In genomic region chr12:50365709-50366406, GRCh38 we compare ENCODE assay signal across 40 cellular contexts. TPM values are rescaled to one million over a fixed set of nuclear protein-coding genes. Genes with fewer than 3 reads are reported as not detected.
"Had no signal": no experiment of that assay in that cellular context is flagged by ENCODE, and none has a peak within 500 bp of the region (broad histone marks: within the 10 kb centered on the region; RNA-seq: fewer than 3 reads in every experiment).

No MANE protein-coding gene starts in this region.

- ATAC-seq: activated CD4-positive, alpha-beta T cell treated with anti-CD3 and anti-CD28 coated beads for 36 hours; activated CD4-positive, CD25-positive, alpha-beta regulatory T cell treated with anti-CD3 and anti-CD28 coated beads, Interleukin-2, amount 50 U/mL, for 24 hours; activated CD8-positive, alpha-beta memory T cell treated with anti-CD3 and anti-CD28 coated beads, Interleukin-2, amount 10 ng/mL, durations not matched to agents 7 days and 5 days; activated CD8-positive, alpha-beta T cell treated with anti-CD3 and anti-CD28 coated beads, Interleukin-2, amount 10 ng/mL, durations not matched to agents 7 days and 5 days; activated naive CD8-positive, alpha-beta T cell treated with anti-CD3 and anti-CD28 coated beads, Interleukin-2, amount 50 U/mL, for 24 hours; WTC11 had no signal

- H3K36me3 Mint-ChIP-seq: activated CD8-positive, alpha-beta memory T cell treated with anti-CD3 and anti-CD28 coated beads, Interleukin-2, amount 10 ng/mL, durations not matched to agents 7 days and 5 days; activated naive CD4-positive, alpha-beta T cell treated with anti-CD3 and anti-CD28 coated beads, Interleukin-2, amount 10 ng/mL, durations not matched to agents 7 days and 5 days; activated naive CD4-positive, alpha-beta T cell treated with anti-CD3 and anti-CD28 coated beads, Interleukin-2, amount 50 U/mL, for 24 hours; activated naive CD8-positive, alpha-beta T cell; activated naive CD8-positive, alpha-beta T cell treated with anti-CD3 and anti-CD28 coated beads, Interleukin-2, amount 10 ng/mL, durations not matched to agents 7 days and 5 days; brain; WTC11 had no signal

- H3K27me3 ChIP-seq: ascending aorta, cardiac muscle cell had no signal

- H3K4me3 Mint-ChIP-seq: activated CD4-positive, alpha-beta memory T cell treated with anti-CD3 and anti-CD28 coated beads, Interleukin-2, amount 10 ng/mL, durations not matched to agents 7 days and 5 days; activated CD4-positive, alpha-beta T cell treated with anti-CD3 and anti-CD28 coated beads for 36 hours; activated CD4-positive, alpha-beta T cell treated with anti-CD3 and anti-CD28 coated beads, Interleukin-2, amount 10 ng/mL, durations not matched to agents 7 days and 5 days; activated CD8-positive, alpha-beta memory T cell treated with anti-CD3 and anti-CD28 coated beads, Interleukin-2, amount 10 ng/mL, durations not matched to agents 7 days and 5 days; activated CD8-positive, alpha-beta T cell treated with anti-CD3 and anti-CD28 coated beads, Interleukin-2, amount 10 ng/mL, durations not matched to agents 7 days and 5 days; activated naive CD4-positive, alpha-beta T cell treated with anti-CD3 and anti-CD28 coated beads, Interleukin-2, amount 10 ng/mL, durations not matched to agents 7 days and 5 days; activated naive CD4-positive, alpha-beta T cell treated with anti-CD3 and anti-CD28 coated beads, Interleukin-2, amount 50 U/mL, for 24 hours; activated naive CD8-positive, alpha-beta T cell; activated naive CD8-positive, alpha-beta T cell treated with anti-CD3 and anti-CD28 coated beads, Interleukin-2, amount 10 ng/mL, durations not matched to agents 7 days and 5 days; activated naive CD8-positive, alpha-beta T cell treated with anti-CD3 and anti-CD28 coated beads, Interleukin-2, amount 50 U/mL, for 24 hours; activated T-cell treated with anti-CD3 and anti-CD28 coated beads, Interleukin-2, amount 50 U/mL, for 24 hours; brain; central memory CD8-positive, alpha-beta T cell; T-helper 1 cell treated with Interleukin-12 subunit alpha and Interleukin-12 subunit beta and Interleukin-4 antibody, amounts not matched to agents 30 μg/mL and 1 μg/mL, for 36 hours; T-helper 2 cell treated with Interferon-gamma antibody and Interleukin-4, amounts not matched to agents 5 μg/mL and 100 μg/mL, for 36 hours; WTC11 had no signal

- H3K27ac ChIP-seq: ascending aorta, cardiac muscle cell, WERI-Rb-1 had no signal

- H3K27ac Mint-ChIP-seq: activated CD4-positive, alpha-beta memory T cell treated with anti-CD3 and anti-CD28 coated beads, Interleukin-2, amount 10 ng/mL, durations not matched to agents 7 days and 5 days; activated CD4-positive, alpha-beta T cell treated with anti-CD3 and anti-CD28 coated beads for 36 hours; activated CD4-positive, alpha-beta T cell treated with anti-CD3 and anti-CD28 coated beads, Interleukin-2, amount 10 ng/mL, durations not matched to agents 7 days and 5 days; activated CD8-positive, alpha-beta memory T cell treated with anti-CD3 and anti-CD28 coated beads, Interleukin-2, amount 10 ng/mL, durations not matched to agents 7 days and 5 days; activated CD8-positive, alpha-beta T cell treated with anti-CD3 and anti-CD28 coated beads, Interleukin-2, amount 10 ng/mL, durations not matched to agents 7 days and 5 days; activated naive CD4-positive, alpha-beta T cell treated with anti-CD3 and anti-CD28 coated beads, Interleukin-2, amount 10 ng/mL, durations not matched to agents 7 days and 5 days; activated naive CD4-positive, alpha-beta T cell treated with anti-CD3 and anti-CD28 coated beads, Interleukin-2, amount 50 U/mL, for 24 hours; activated naive CD8-positive, alpha-beta T cell; activated naive CD8-positive, alpha-beta T cell treated with anti-CD3 and anti-CD28 coated beads, Interleukin-2, amount 10 ng/mL, durations not matched to agents 7 days and 5 days; activated naive CD8-positive, alpha-beta T cell treated with anti-CD3 and anti-CD28 coated beads, Interleukin-2, amount 50 U/mL, for 24 hours; activated T-cell treated with anti-CD3 and anti-CD28 coated beads, Interleukin-2, amount 50 U/mL, for 24 hours; activated T-helper 2 cell treated with anti-CD3 and anti-CD28 coated beads, Interferon-gamma antibody, Interleukin-2, Interleukin-4, amounts not matched to agents 10 μg/mL and 5 μg/mL and 100 μg/mL, durations not matched to agents 14 hours and 24 hours and 36 hours; brain; T-helper 1 cell treated with Interleukin-12 subunit alpha and Interleukin-12 subunit beta and Interleukin-4 antibody, amounts not matched to agents 30 μg/mL and 1 μg/mL, for 36 hours; T-helper 2 cell treated with Interferon-gamma antibody and Interleukin-4, amounts not matched to agents 5 μg/mL and 100 μg/mL, for 36 hours; WTC11 had no signal

- H3K36me3 ChIP-seq: ascending aorta, cardiac muscle cell, WERI-Rb-1 had no signal

- H3K27me3 Mint-ChIP-seq: activated CD4-positive, alpha-beta memory T cell treated with anti-CD3 and anti-CD28 coated beads, Interleukin-2, amount 10 ng/mL, durations not matched to agents 7 days and 5 days; activated CD4-positive, alpha-beta T cell treated with anti-CD3 and anti-CD28 coated beads for 36 hours; activated CD4-positive, alpha-beta T cell treated with anti-CD3 and anti-CD28 coated beads, Interleukin-2, amount 10 ng/mL, durations not matched to agents 7 days and 5 days; activated naive CD4-positive, alpha-beta T cell treated with anti-CD3 and anti-CD28 coated beads, Interleukin-2, amount 10 ng/mL, durations not matched to agents 7 days and 5 days; activated naive CD8-positive, alpha-beta T cell; activated naive CD8-positive, alpha-beta T cell treated with anti-CD3 and anti-CD28 coated beads, Interleukin-2, amount 10 ng/mL, durations not matched to agents 7 days and 5 days; activated naive CD8-positive, alpha-beta T cell treated with anti-CD3 and anti-CD28 coated beads, Interleukin-2, amount 50 U/mL, for 24 hours; activated T-cell treated with anti-CD3 and anti-CD28 coated beads, Interleukin-2, amount 50 U/mL, for 24 hours; brain had no signal

- H3K9me3 Mint-ChIP-seq: activated CD4-positive, alpha-beta memory T cell treated with anti-CD3 and anti-CD28 coated beads, Interleukin-2, amount 10 ng/mL, durations not matched to agents 7 days and 5 days; activated CD4-positive, alpha-beta T cell treated with anti-CD3 and anti-CD28 coated beads, Interleukin-2, amount 10 ng/mL, durations not matched to agents 7 days and 5 days; activated naive CD4-positive, alpha-beta T cell treated with anti-CD3 and anti-CD28 coated beads, Interleukin-2, amount 10 ng/mL, durations not matched to agents 7 days and 5 days; activated naive CD4-positive, alpha-beta T cell treated with anti-CD3 and anti-CD28 coated beads, Interleukin-2, amount 50 U/mL, for 24 hours; activated naive CD8-positive, alpha-beta T cell treated with anti-CD3 and anti-CD28 coated beads, Interleukin-2, amount 10 ng/mL, durations not matched to agents 7 days and 5 days; activated naive CD8-positive, alpha-beta T cell treated with anti-CD3 and anti-CD28 coated beads, Interleukin-2, amount 50 U/mL, for 24 hours; activated T-cell treated with anti-CD3 and anti-CD28 coated beads, Interleukin-2, amount 50 U/mL, for 24 hours; activated T-helper 2 cell treated with anti-CD3 and anti-CD28 coated beads, Interferon-gamma antibody, Interleukin-2, Interleukin-4, amounts not matched to agents 10 μg/mL and 5 μg/mL and 100 μg/mL, durations not matched to agents 14 hours and 24 hours and 36 hours; brain; central memory CD8-positive, alpha-beta T cell; T-helper 1 cell treated with Interleukin-12 subunit alpha and Interleukin-12 subunit beta and Interleukin-4 antibody, amounts not matched to agents 30 μg/mL and 1 μg/mL, for 36 hours; T-helper 2 cell treated with Interferon-gamma antibody and Interleukin-4, amounts not matched to agents 5 μg/mL and 100 μg/mL, for 36 hours; WTC11 had no signal

- FAIRE-seq: bronchial epithelial cell had no signal

- H3K4me1 Mint-ChIP-seq: activated CD4-positive, alpha-beta memory T cell treated with anti-CD3 and anti-CD28 coated beads, Interleukin-2, amount 10 ng/mL, durations not matched to agents 7 days and 5 days; activated CD4-positive, alpha-beta T cell treated with anti-CD3 and anti-CD28 coated beads for 36 hours; activated CD4-positive, alpha-beta T cell treated with anti-CD3 and anti-CD28 coated beads, Interleukin-2, amount 10 ng/mL, durations not matched to agents 7 days and 5 days; activated CD8-positive, alpha-beta memory T cell treated with anti-CD3 and anti-CD28 coated beads, Interleukin-2, amount 10 ng/mL, durations not matched to agents 7 days and 5 days; activated naive CD4-positive, alpha-beta T cell treated with anti-CD3 and anti-CD28 coated beads, Interleukin-2, amount 10 ng/mL, durations not matched to agents 7 days and 5 days; activated naive CD4-positive, alpha-beta T cell treated with anti-CD3 and anti-CD28 coated beads, Interleukin-2, amount 50 U/mL, for 24 hours; activated naive CD8-positive, alpha-beta T cell treated with anti-CD3 and anti-CD28 coated beads, Interleukin-2, amount 10 ng/mL, durations not matched to agents 7 days and 5 days; activated naive CD8-positive, alpha-beta T cell treated with anti-CD3 and anti-CD28 coated beads, Interleukin-2, amount 50 U/mL, for 24 hours; central memory CD8-positive, alpha-beta T cell; WTC11 had no signal

- DNase-seq: activated CD4-positive, alpha-beta memory T cell treated with anti-CD3 and anti-CD28 coated beads, Interleukin-2, amount 10 ng/mL, durations not matched to agents 7 days and 5 days; activated CD4-positive, alpha-beta T cell treated with anti-CD3 and anti-CD28 coated beads for 1 hour; activated CD4-positive, alpha-beta T cell treated with anti-CD3 and anti-CD28 coated beads for 36 hours; activated CD4-positive, alpha-beta T cell treated with anti-CD3 and anti-CD28 coated beads for 48 hours; activated CD4-positive, alpha-beta T cell treated with anti-CD3 and anti-CD28 coated beads, Interleukin-2, amount 10 ng/mL, durations not matched to agents 7 days and 5 days; activated CD4-positive, alpha-beta T cell treated with anti-CD3 and anti-CD28 coated beads, Interleukin-2, amount 50 U/mL, for 48 hours; activated CD4-positive, CD25-positive, alpha-beta regulatory T cell; activated CD8-positive, alpha-beta memory T cell treated with anti-CD3 and anti-CD28 coated beads for 24 hours; activated CD8-positive, alpha-beta memory T cell treated with anti-CD3 and anti-CD28 coated beads, Interleukin-2, amount 10 ng/mL, durations not matched to agents 7 days and 5 days; activated CD8-positive, alpha-beta memory T cell treated with anti-CD3 and anti-CD28 coated beads, Interleukin-2, amount 50 U/mL, for 48 hours; activated CD8-positive, alpha-beta T cell treated with anti-CD3 and anti-CD28 coated beads, Interleukin-2, amount 10 ng/mL, durations not matched to agents 7 days and 5 days; activated effector memory CD4-positive, alpha-beta T cell treated with Interleukin-2 at 50 U/mL for 16 hours; activated gamma-delta T cell; activated naive CD4-positive, alpha-beta T cell treated with anti-CD3 and anti-CD28 coated beads, Interleukin-2, amount 10 ng/mL, durations not matched to agents 7 days and 5 days; activated naive CD4-positive, alpha-beta T cell treated with Interleukin-2 at 50 U/mL for 16 hours; activated naive CD8-positive, alpha-beta T cell treated with anti-CD3 and anti-CD28 coated beads, Interleukin-2, amount 10 ng/mL, durations not matched to agents 7 days and 5 days; activated naive CD8-positive, alpha-beta T cell treated with anti-CD3 and anti-CD28 coated beads, Interleukin-2, amount 50 U/mL, for 24 hours; activated T-cell treated with anti-CD3 and anti-CD28 coated beads, Interleukin-2, amount 50 U/mL, for 24 hours; activated T-cell treated with anti-CD3 and anti-CD28 coated beads, Interleukin-2, amount 50 U/mL, for 48 hours; amygdala; anterior cingulate cortex; caudate nucleus; cerebellar nuclear complex; T-helper 2 cell; T-helper 9 cell; WERI-Rb-1 had no signal

- H3K9me3 ChIP-seq: ascending aorta had no signal

- H3K4me3 ChIP-seq: ascending aorta, cardiac muscle cell had no signal

- H3K4me1 ChIP-seq: ascending aorta had no signal

RNA-seq across cellular contexts. Expression of gene FAM186A, which starts 30.6 kb away (rescaled TPM):
- total RNA-seq: activated CD4-positive, alpha-beta memory T cell treated with anti-CD3 and anti-CD28 coated beads, Interleukin-2, amount 10 ng/mL, durations not matched to agents 7 days and 5 days; activated CD4-positive, alpha-beta T cell treated with anti-CD3 and anti-CD28 coated beads for 36 hours; activated CD4-positive, alpha-beta T cell treated with anti-CD3 and anti-CD28 coated beads, Interleukin-2, amount 10 ng/mL, durations not matched to agents 7 days and 5 days; activated CD8-positive, alpha-beta memory T cell treated with anti-CD3 and anti-CD28 coated beads, Interleukin-2, amount 10 ng/mL, durations not matched to agents 7 days and 5 days; activated CD8-positive, alpha-beta T cell treated with anti-CD3 and anti-CD28 coated beads, Interleukin-2, amount 10 ng/mL, durations not matched to agents 7 days and 5 days; activated naive CD8-positive, alpha-beta T cell treated with anti-CD3 and anti-CD28 coated beads, Interleukin-2, amount 10 ng/mL, durations not matched to agents 7 days and 5 days; activated T-helper 2 cell treated with anti-CD3 and anti-CD28 coated beads, Interferon-gamma antibody, Interleukin-2, Interleukin-4, amounts not matched to agents 10 μg/mL and 5 μg/mL and 100 μg/mL, durations not matched to agents 14 hours and 24 hours and 36 hours; ascending aorta; bronchial epithelial cell; cardiac muscle cell; chondrocyte; WTC11 had no signal
- polyA plus RNA-seq: adipose tissue had no signal
